ENCODE assay signal across 23 cellular contexts in genomic region chr17:68428498-68429172, GRCh38. TPM values are rescaled to one million over a fixed set of nuclear protein-coding genes. Genes with fewer than 3 reads are reported as not detected.
DNase-seq lines count a peak whose midpoint lies in the region; ATAC-seq and TF ChIP-seq lines count a peak whose summit lies in the region.
"Had no signal": no experiment of that assay in that cellular context is flagged by ENCODE, and none has a peak within 500 bp of the region (broad histone marks: within the 10 kb centered on the region; RNA-seq: fewer than 3 reads in every experiment).

No MANE protein-coding gene starts in this region.

- no peaks in the 10 kb centered on the region for H3K79me2 ChIP-seq in H9 (ENCODE audit: insufficient read depth, low read length)

- no peak overlapping the region for H3K9ac ChIP-seq in IMR-90 (ENCODE audit: low read depth, low read length)
- H3K9ac ChIP-seq in neuronal stem cell (ENCODE audit: low read depth, low read length, poor library complexity): no peak overlapping the region
- no peak overlapping the region for H3K9ac ChIP-seq in H9 (ENCODE audit: extremely low read depth, insufficient read length, low read length)

- H2AK9ac ChIP-seq in IMR-90 (replicated peaks; ENCODE audit: low read depth, low read length, poor library complexity): no peak overlapping the region

- H3K4me3 ChIP-seq in CD4-positive, CD25-positive, alpha-beta regulatory T cell (ENCODE audit: low read depth, low read length): no peak overlapping the region
- H3K4me3 ChIP-seq in IMR-90 (ENCODE audit: insufficient read depth, low read depth, low read length): no peak overlapping the region
- H3K4me3 ChIP-seq in neuronal stem cell (ENCODE audit: low read length in 2 of 2): no peak overlapping the region
- H3K4me3 ChIP-seq: cardiac muscle cell, coronary artery, ovary, thoracic aorta had no signal

- intact Hi-C loops in IMR-90 (cut with micrococcal nuclease): no loop called here

- H3K14ac ChIP-seq in IMR-90 (replicated peaks; ENCODE audit: low read depth, low read length): no peak overlapping the region
- H3K14ac ChIP-seq in neuronal stem cell (ENCODE audit: low read length): no peak overlapping the region
- no peak overlapping the region for H3K14ac ChIP-seq in H9 (ENCODE audit: insufficient read depth, low read length)

- no peak overlapping the region for H3K27ac ChIP-seq in CD4-positive, CD25-positive, alpha-beta regulatory T cell (ENCODE audit: insufficient read depth, low read length, poor library complexity, severe bottlenecking)
- H3K27ac ChIP-seq in IMR-90 (ENCODE audit: insufficient read depth, low read length) (no peak overlapping the region), neuronal stem cell (replicated peaks; ENCODE audit: low read length) (no peak overlapping the region), H9 (ENCODE audit: insufficient read length, low read depth, low read length) (no peak overlapping the region)
- H3K27ac ChIP-seq: cardiac muscle cell, coronary artery, ovary, thoracic aorta had no signal

- no peak overlapping the region for H4K91ac ChIP-seq in IMR-90 (ENCODE audit: insufficient read depth, low read depth, low read length)
- H4K91ac ChIP-seq in neuronal stem cell (ENCODE audit: low read depth, low read length, poor library complexity): no peak overlapping the region
- no peak overlapping the region for H4K91ac ChIP-seq in H9 (ENCODE audit: insufficient read length, low read depth, low read length)

- H2BK12ac ChIP-seq in neuronal stem cell (ENCODE audit: low read length) (no peak overlapping the region), H9 (ENCODE audit: insufficient read length, low read depth, low read length) (no peak overlapping the region)

- in situ Hi-C loops in IMR-90 (cut with MboI; ENCODE audit: low sequenced_read_pairs): no loop called here

- H3K27me3 ChIP-seq in CD4-positive, CD25-positive, alpha-beta regulatory T cell (ENCODE audit: control insufficient read depth, insufficient read depth, low read length): no peaks in the 10 kb centered on the region
- H3K27me3 ChIP-seq in IMR-90 (ENCODE audit: control insufficient read depth, insufficient read depth, low read length) (no peaks in the 10 kb centered on the region), neuronal stem cell (ENCODE audit: control insufficient read depth in 3 of 3, insufficient read depth in 3 of 3, low read depth in 1 of 3, low read length in 3 of 3) (no peaks in the 10 kb centered on the region), H9 (ENCODE audit: insufficient read depth, low read length) (no peaks in the 10 kb centered on the region)
- H3K27me3 ChIP-seq: cardiac muscle cell, ovary had no signal

- no peak overlapping the region for H2BK120ac ChIP-seq in IMR-90 (ENCODE audit: low read depth, low read length)
- no peak overlapping the region for H2BK120ac ChIP-seq in neuronal stem cell (ENCODE audit: low read depth, low read length)
- no peak overlapping the region for H2BK120ac ChIP-seq in H9 (ENCODE audit: low read depth, low read length, poor library complexity, severe bottlenecking)

- no peak overlapping the region for H2BK15ac ChIP-seq in IMR-90 (ENCODE audit: low read depth, low read length)
- H2BK15ac ChIP-seq in neuronal stem cell (ENCODE audit: low read length): no peak overlapping the region
- no peak overlapping the region for H2BK15ac ChIP-seq in H9 (ENCODE audit: low read depth, low read length)

- TF ChIP-seq CTCF in IMR-90 (conservative IDR thresholded peaks at IDR 0.05; ENCODE audit: low read depth, low read length): no peak
- no peak for TF ChIP-seq CTCF in H9 (conservative IDR thresholded peaks at IDR 0.05)

- H3K36me3 Mint-ChIP-seq in CD4-positive, CD25-positive, alpha-beta regulatory T cell: peaks cover 9% of the 10 kb centered on the region
- H3K36me3 Mint-ChIP-seq in H9 (ENCODE audit: insufficient read depth in 1 of 3, low read depth in 3 of 3): peaks cover 8 to 34% (median 23%) of the 10 kb centered on the region in 3 experiments; a peak in 6 of 7 replicates

- H3K23ac ChIP-seq in IMR-90 (ENCODE audit: low read depth, low read length) (no peak overlapping the region), neuronal stem cell (ENCODE audit: low read depth, low read length, poor library complexity) (peak overlapping the region; percentile 52), H9 (ENCODE audit: insufficient read length, low read depth, low read length) (no peak overlapping the region)

- no peaks in the 10 kb centered on the region for H3K4me1 ChIP-seq in CD4-positive, CD25-positive, alpha-beta regulatory T cell (ENCODE audit: control insufficient read depth, insufficient read depth, low read length, poor library complexity, severe bottlenecking)
- no peaks in the 10 kb centered on the region for H3K4me1 ChIP-seq in IMR-90 (ENCODE audit: control insufficient read depth, insufficient read depth, low read length)
- peaks cover 0 to 2% of the 10 kb centered on the region in 2 donors for H3K4me1 ChIP-seq in neuronal stem cell (ENCODE audit: control insufficient read depth in 2 of 2, insufficient read depth in 1 of 2, low read depth in 1 of 2, low read length in 2 of 2)
- H3K4me1 ChIP-seq in H9 (ENCODE audit: insufficient read depth, low read length): no peaks in the 10 kb centered on the region

- ATAC-seq in CD4-positive, CD25-positive, alpha-beta regulatory T cell (ENCODE audit: low read depth in 2 of 2): no peak
- no peak for ATAC-seq in IMR-90 (ENCODE audit: low read depth)
- ATAC-seq: effector memory CD8-positive, alpha-beta T cell; PC-3; right cardiac atrium had no signal

- no peaks in the 10 kb centered on the region for H4K20me1 ChIP-seq in IMR-90 (ENCODE audit: insufficient read depth, low read length)
- H4K20me1 ChIP-seq in H9 (ENCODE audit: control insufficient read depth, insufficient read depth, insufficient read length): no peaks in the 10 kb centered on the region

- H2AFZ ChIP-seq in IMR-90 (replicated peaks; ENCODE audit: low read length, poor library complexity) (no peak overlapping the region), neuronal stem cell (ENCODE audit: low read length) (no peak overlapping the region), H9 (ENCODE audit: low read length) (no peak overlapping the region)

- POLR2A ChIA-PET in IMR-90 (lab: Charles Lee; ENCODE audit: unreplicated experiment): no interaction called here

- H3K56ac ChIP-seq in IMR-90 (ENCODE audit: extremely low read depth, insufficient read depth, low read length) (no peak overlapping the region), H9 (ENCODE audit: insufficient read length, low read depth, low read length) (no peak overlapping the region)

- TF ChIP-seq POLR2A in IMR-90 (IDR thresholded peaks at IDR 0.05; ENCODE audit: low read depth, low read length): no peak

- H2BK20ac ChIP-seq in IMR-90 (ENCODE audit: low read depth, low read length) (no peak overlapping the region), H9 (ENCODE audit: low read depth, low read length, poor library complexity, severe bottlenecking) (no peak overlapping the region)

- no peaks in the 10 kb centered on the region for H3K9me3 Mint-ChIP-seq in CD4-positive, CD25-positive, alpha-beta regulatory T cell
- H3K9me3 Mint-ChIP-seq in H9: no peaks in the 10 kb centered on the region
- H3K9me3 Mint-ChIP-seq: activated B cell treated with CpG ODN at 0.5 μM for 24 hours; activated naive CD4-positive, alpha-beta T cell treated with anti-CD3 and anti-CD28 coated beads, Interleukin-2, amount 10 ng/mL, durations not matched to agents 7 days and 5 days; effector memory CD8-positive, alpha-beta T cell; naive B cell had no signal

- no peaks in the 10 kb centered on the region for H3K9me3 ChIP-seq in CD4-positive, CD25-positive, alpha-beta regulatory T cell (ENCODE audit: control insufficient read depth in 2 of 2, low read length in 2 of 2)
- H3K9me3 ChIP-seq in IMR-90 (ENCODE audit: control insufficient read depth, insufficient read depth, low read length) (no peaks in the 10 kb centered on the region), neuronal stem cell (replicated peaks in 1 of 2; ENCODE audit: control insufficient read depth in 2 of 2, insufficient read depth in 1 of 2, low read depth in 1 of 2, low read length in 2 of 2) (no peaks in the 10 kb centered on the region), H9 (ENCODE audit: control insufficient read depth, low read depth, low read length) (no peaks in the 10 kb centered on the region)
- H3K9me3 ChIP-seq: ovary, thoracic aorta had no signal

- peaks cover 5 to 13% (median 10%) of the 10 kb centered on the region in 4 donors for H3K4me1 Mint-ChIP-seq in CD4-positive, CD25-positive, alpha-beta regulatory T cell
- H3K4me1 Mint-ChIP-seq in H9: peaks cover 7 to 11% of the 10 kb centered on the region in 2 experiments
- H3K4me1 Mint-ChIP-seq: activated B cell treated with CpG ODN at 0.5 μM for 24 hours had no signal

- peaks cover 13% of the 10 kb centered on the region for H3K36me3 ChIP-seq in CD4-positive, CD25-positive, alpha-beta regulatory T cell (ENCODE audit: control insufficient read depth, insufficient read depth, low read length)
- H3K36me3 ChIP-seq in IMR-90 (ENCODE audit: control insufficient read depth, insufficient read depth, low read length): peaks cover 77% of the 10 kb centered on the region
- H3K36me3 ChIP-seq in neuronal stem cell (replicated peaks in 1 of 2; ENCODE audit: control insufficient read depth in 2 of 2, insufficient read depth in 2 of 2, low read length in 2 of 2): peaks cover 6 to 43% of the 10 kb centered on the region in 2 donors
- H3K36me3 ChIP-seq: ovary had no signal

- no peaks in the 10 kb centered on the region for H3K9me1 ChIP-seq in IMR-90 (ENCODE audit: insufficient read depth, low read length)

- no peak overlapping the region for H3K4me3 Mint-ChIP-seq in CD4-positive, CD25-positive, alpha-beta regulatory T cell
- H3K4me3 Mint-ChIP-seq in H9: no peak overlapping the region
- H3K4me3 Mint-ChIP-seq: activated B cell treated with CpG ODN at 0.5 μM for 24 hours; activated naive CD4-positive, alpha-beta T cell treated with anti-CD3 and anti-CD28 coated beads, Interleukin-2, amount 10 ng/mL, durations not matched to agents 7 days and 5 days; effector memory CD8-positive, alpha-beta T cell; naive B cell had no signal

- no peak overlapping the region for H3T11ph ChIP-seq in H9 (ENCODE audit: low read length)

- TF ChIP-seq RAD21 in IMR-90 (IDR thresholded peaks at IDR 0.05; ENCODE audit: low read length): no peak

- H4K5ac ChIP-seq in IMR-90 (ENCODE audit: low read depth, low read length): no peak overlapping the region
- no peak overlapping the region for H4K5ac ChIP-seq in H9 (ENCODE audit: insufficient read length, low read depth, low read length)

- H2BK5ac ChIP-seq in IMR-90 (ENCODE audit: low read depth, low read length, poor library complexity, severe bottlenecking) (no peak overlapping the region), neuronal stem cell (ENCODE audit: low read length) (no peak overlapping the region), H9 (ENCODE audit: insufficient read length, low read length) (no peak overlapping the region)

- no TSS peak for BruUV-seq in IMR-90 (replicated peaks; lab: Mats Ljungman, UMichigan)

- no peaks in the 10 kb centered on the region for H3K27me3 Mint-ChIP-seq in CD4-positive, CD25-positive, alpha-beta regulatory T cell
- H3K27me3 Mint-ChIP-seq in H9 (ENCODE audit: low read depth): no peaks in the 10 kb centered on the region
- H3K27me3 Mint-ChIP-seq: activated B cell treated with CpG ODN at 0.5 μM for 24 hours; activated naive CD4-positive, alpha-beta T cell treated with anti-CD3 and anti-CD28 coated beads, Interleukin-2, amount 10 ng/mL, durations not matched to agents 7 days and 5 days; effector memory CD8-positive, alpha-beta T cell; naive B cell had no signal

- H3K4ac ChIP-seq in IMR-90 (ENCODE audit: low read depth, low read length) (no peak overlapping the region), neuronal stem cell (ENCODE audit: low read length) (no peak overlapping the region), H9 (ENCODE audit: low read depth, low read length) (no peak overlapping the region)

- H3K27ac Mint-ChIP-seq in CD4-positive, CD25-positive, alpha-beta regulatory T cell: peak overlapping the region in 2 of 3 donors; percentile 1 to 18
- H3K27ac Mint-ChIP-seq in H9: 0 out of 7 replicates have a peak overlapping the region, but pooled peaks of 1 of the 3 experiments have one; percentile 25
- H3K27ac Mint-ChIP-seq: activated B cell treated with CpG ODN at 0.5 μM for 24 hours; activated naive CD4-positive, alpha-beta T cell treated with anti-CD3 and anti-CD28 coated beads, Interleukin-2, amount 10 ng/mL, durations not matched to agents 7 days and 5 days; naive B cell had no signal

- H3K79me1 ChIP-seq in IMR-90 (ENCODE audit: low read depth in 1 of 2, low read length in 2 of 2) (no peaks in the 10 kb centered on the region), neuronal stem cell (ENCODE audit: low read depth, low read length) (no peaks in the 10 kb centered on the region), H9 (ENCODE audit: insufficient read depth, low read depth, low read length, poor library complexity, severe bottlenecking) (no peaks in the 10 kb centered on the region)

- WGBS in IMR-90 (ENCODE audit: extremely low coverage in 2 of 2, insufficient read length in 1 of 2), 2 experiments: 91% methylated on average over 4 of the region's 14 CpGs; no CpG with 5 or more reads in 1 of the 2 experiments
- WGBS in neuronal stem cell (ENCODE audit: extremely low coverage in 2 of 2, insufficient read length in 2 of 2, insufficient replicate concordance in 1 of 2), 2 donors: no CpG with 5 or more reads among the region's 14 CpGs
- no CpG with 5 or more reads among the region's 14 CpGs for WGBS in H9 (ENCODE audit: extremely low coverage, insufficient read length, low lambda C conversion rate)

- no peak overlapping the region for H3K4me2 ChIP-seq in IMR-90 (ENCODE audit: low read depth, low read length)
- H3K4me2 ChIP-seq in neuronal stem cell (ENCODE audit: insufficient read depth, low read length, poor library complexity, severe bottlenecking): no peak overlapping the region
- no peak overlapping the region for H3K4me2 ChIP-seq in H9 (ENCODE audit: insufficient read depth, insufficient read length, low read length)

- H4K8ac ChIP-seq in IMR-90 (ENCODE audit: low read depth in 2 of 2, low read length in 2 of 2) (no peak overlapping the region), neuronal stem cell (ENCODE audit: low read depth, low read length) (no peak overlapping the region), H9 (replicated peaks; ENCODE audit: insufficient read length, low read depth, low read length) (no peak overlapping the region)

- DNase-seq in CD4-positive, CD25-positive, alpha-beta regulatory T cell: no peak
- DNase-seq in IMR-90: no peak
- DNase-seq in NCI-H69 (lab: John Stamatoyannopoulos, UW): peak; percentile 28
- no peak for DNase-seq in neuronal stem cell (ENCODE audit: low spot score)
- no peak for DNase-seq in amniotic stem cell (lab: John Stamatoyannopoulos, UW)
- no peak for DNase-seq in H9
- no peak for DNase-seq in COLO829 (ENCODE audit: low spot score)
- DNase-seq: activated B cell treated with CpG ODN at 0.5 μM for 24 hours; activated naive CD4-positive, alpha-beta T cell treated with anti-CD3 and anti-CD28 coated beads, Interleukin-2, amount 10 ng/mL, durations not matched to agents 7 days and 5 days; C1 segment of cervical spinal cord; effector memory CD8-positive, alpha-beta T cell; foreskin fibroblast; naive B cell; NCI-H82; PC-3; SHP77 treated with DMSO at 0.1 percent for 48 hours; stimulated activated CD4-positive, alpha-beta T cell treated with anti-CD3 and anti-CD28 coated beads, Interleukin-4, amount 100 ng/mL, for 4 hours; stimulated activated naive CD4-positive, alpha-beta T cell had no signal

- H3K23me2 ChIP-seq in H9 (ENCODE audit: insufficient read length, low read depth, low read length, poor library complexity, severe bottlenecking): no peaks in the 10 kb centered on the region

- CTCF ChIA-PET in IMR-90 (lab: Yijun Ruan, JAX): interaction anchor here (0.6 to 1.2 kb wide), 2 partner anchors 29 to 163 kb away, joined by 3 to 4 read pairs; no protein-coding TSS in a partner anchor

- dilution Hi-C loops in IMR-90 (cut with HindIII; ENCODE audit: low sequenced_read_pairs, unreplicated experiment): no loop called here

- H3K18ac ChIP-seq in IMR-90 (ENCODE audit: low read depth, low read length): no peak overlapping the region
- H3K18ac ChIP-seq in neuronal stem cell (ENCODE audit: low read length): no peak overlapping the region
- no peak overlapping the region for H3K18ac ChIP-seq in H9 (ENCODE audit: insufficient read length, low read depth, low read length)

- H2AK5ac ChIP-seq in IMR-90 (ENCODE audit: low read depth, low read length) (no peak overlapping the region), neuronal stem cell (ENCODE audit: low read depth, low read length) (no peak overlapping the region), H9 (ENCODE audit: insufficient read length, low read length) (no peak overlapping the region)

RNA-seq across cellular contexts. Expression of gene WIPI1, which starts 28.7 kb away (rescaled TPM):
- total RNA-seq in CD4-positive, CD25-positive, alpha-beta regulatory T cell: 5.1 TPM
- 1 to 10 TPM; 2.5 to 5.9 (median 5.2) TPM for polyA plus RNA-seq in CD4-positive, CD25-positive, alpha-beta regulatory T cell
- total RNA-seq in IMR-90 (2012; rRNA removed) (74.2 and 129 TPM in 2 replicates), H9 (2021) (12.0 and 15.4 TPM in 2 replicates)
- polyA plus RNA-seq in IMR-90 (2012; rRNA removed): 69.4 and 78.6 TPM in 2 replicates
- 45.3 and 55.4 TPM in 2 replicates for polyA plus RNA-seq in IMR-90 (2012; cell fraction: cytosol; rRNA removed)
- 42.7 and 88.2 TPM in 2 replicates for polyA plus RNA-seq in IMR-90 (2012; cell fraction: nucleus; rRNA removed; ENCODE audit: low replicate concordance)
- polyA plus RNA-seq in neuronal stem cell (2013, experiment 1 of 2): 16.5 TPM
- 15.9 TPM for polyA plus RNA-seq in neuronal stem cell (2013, experiment 2 of 2)
